In the genomic region with DNA sequence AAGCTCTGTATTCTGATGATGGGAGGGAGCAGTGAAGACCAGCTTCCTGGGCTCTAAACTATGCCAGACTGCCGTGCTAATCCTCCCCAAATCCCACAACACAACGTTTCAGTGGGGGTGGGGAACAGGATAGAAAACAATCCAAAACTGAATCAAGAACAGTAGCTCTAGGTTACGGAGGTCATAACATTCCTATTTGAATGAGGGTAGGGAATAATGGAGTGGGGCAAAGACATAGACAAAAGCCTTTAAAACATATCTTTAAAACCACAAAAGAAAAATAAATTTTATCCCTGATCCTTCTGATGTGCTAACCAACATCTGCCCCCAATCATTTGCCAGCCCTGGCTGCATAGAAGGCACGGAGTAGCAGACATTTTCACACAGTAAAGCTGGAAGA, we compare ENCODE assay signal across 25 cellular contexts. TPM values are rescaled to one million over a fixed set of nuclear protein-coding genes. Genes with fewer than 3 reads are reported as not detected.
DNase-seq lines count a peak whose midpoint lies in the region; ATAC-seq and TF ChIP-seq lines count a peak whose summit lies in the region.
"Had no signal": no experiment of that assay in that cellular context is flagged by ENCODE, and none has a peak within 500 bp of the region (broad histone marks: within the 10 kb centered on the region; RNA-seq: fewer than 3 reads in every experiment).

No MANE protein-coding gene starts in this region.

- H3K4me1 ChIP-seq in HUES64 (ENCODE audit: insufficient read depth, low read length) (peaks cover 13% of the 10 kb centered on the region), mesendoderm (ENCODE audit: control insufficient read depth, low read depth, low read length) (no peaks in the 10 kb centered on the region)
- H3K4me1 ChIP-seq: ascending aorta, BE2C, suprapubic skin had no signal

- H2AK5ac ChIP-seq in mesendoderm (ENCODE audit: low read length), result no peak overlapping the region

- no peak overlapping the region for H2BK15ac ChIP-seq in mesendoderm (replicated peaks; ENCODE audit: low read depth)

- H2BK120ac ChIP-seq in mesendoderm (ENCODE audit: low read depth, low read length), result no peak overlapping the region

- H4K8ac ChIP-seq in mesendoderm (ENCODE audit: low read depth, low read length), result no peak overlapping the region

- H3K4ac ChIP-seq in mesendoderm (ENCODE audit: low read depth, low read length), result no peak overlapping the region

- WGBS in HUES64, result 73% methylated on average over 2 of the region's 4 CpGs
- no CpG with 5 or more reads among the region's 4 CpGs for WGBS in mesendoderm (ENCODE audit: extremely low coverage, insufficient coverage, low lambda C conversion rate)

- no peak overlapping the region for H3K4me3 ChIP-seq in AG10803 (ENCODE audit: low read length)
- H3K4me3 ChIP-seq in HUES64 (ENCODE audit: low read length), result no peak overlapping the region; the same call in 1 of the 2 replicates
- no peak overlapping the region for H3K4me3 ChIP-seq in mesendoderm (ENCODE audit: low read length)
- H3K4me3 ChIP-seq: ascending aorta, GM12878, suprapubic skin had no signal

- H3K27me3 ChIP-seq in HUES64 (ENCODE audit: insufficient read depth, low read length) (no peaks in the 10 kb centered on the region), mesendoderm (ENCODE audit: insufficient read depth, low read length, poor library complexity) (no peaks in the 10 kb centered on the region)
- H3K27me3 ChIP-seq: ascending aorta, BE2C, suprapubic skin had no signal

- ATAC-seq in HG03095 (IDR thresholded peaks at IDR 0.05; ENCODE audit: unreplicated experiment) (no peak), HG03342 (IDR thresholded peaks at IDR 0.05; ENCODE audit: unreplicated experiment) (no peak)
- ATAC-seq: GM12878; left colon; stimulated activated naive B cell treated with anti-CD40 and anti-IgM and Interleukin-4, amounts not matched to agents 10 μg/mL and 1 μg/mL and 100 μg/mL, for 72 hours had no signal

- no peaks in the 10 kb centered on the region for H3K79me1 ChIP-seq in mesendoderm (ENCODE audit: low read length)

- no peak overlapping the region for H4K5ac ChIP-seq in mesendoderm (ENCODE audit: low read length)

- no peak overlapping the region for H3K4me2 ChIP-seq in mesendoderm (ENCODE audit: low read length)

- H3K9ac ChIP-seq in HUES64 (ENCODE audit: low read depth, low read length), result no peak overlapping the region
- H3K9ac ChIP-seq in mesendoderm (ENCODE audit: low read length), result no peak overlapping the region

- DNase-seq in AG10803 (ENCODE audit: low read depth), result peak; percentile 79
- DNase-seq in astrocyte of the hippocampus (ENCODE audit: low read depth, low spot score), result peak; percentile 17
- DNase-seq in mesendoderm, result peak; percentile 57
- no peak for DNase-seq in KG1 (lab: John Stamatoyannopoulos, UW)
- DNase-seq in NOMO-1 treated with dmso at 0.1 percent for 144 hours (lab: John Stamatoyannopoulos, UW; ENCODE audit: unreplicated experiment), result no peak
- DNase-seq: activated CD4-positive, alpha-beta memory T cell treated with anti-CD3 and anti-CD28 coated beads, Interleukin-2, amount 10 ng/mL, durations not matched to agents 7 days and 5 days; BE2C; dermis blood vessel endothelial cell; DMS53; HCEC 1CT; head of caudate nucleus; left colon; NCI-H1436; NCI-H2171 treated with DMSO at 0.1 percent for 48 hours; NCI-H748 treated with DMSO at 0.1 percent for 48 hours; OCI-M1; Right ventricle myocardium superior; stimulated activated CD4-positive, alpha-beta T cell treated with anti-CD3 and anti-CD28 coated beads, Interleukin-4, amount 100 ng/mL, for 1 hour; stimulated activated naive B cell treated with anti-CD40 and anti-IgM and Interleukin-4, amounts not matched to agents 10 μg/mL and 1 μg/mL and 100 μg/mL, for 72 hours had no signal

- H3K56ac ChIP-seq in mesendoderm (ENCODE audit: low read length), result no peak overlapping the region

- H3K23ac ChIP-seq in mesendoderm (ENCODE audit: low read length), result no peak overlapping the region

- H3K18ac ChIP-seq in mesendoderm (ENCODE audit: low read length), result no peak overlapping the region

- H3K36me3 ChIP-seq in HUES64 (ENCODE audit: insufficient read depth, low read length) (0 out of 2 replicates have a peak, but pooled peaks cover 4% of the 10 kb centered on the region), mesendoderm (ENCODE audit: control insufficient read depth, insufficient read depth, low read length) (no peaks in the 10 kb centered on the region)
- H3K36me3 ChIP-seq: ascending aorta, BE2C, suprapubic skin had no signal

- H2BK5ac ChIP-seq in mesendoderm (ENCODE audit: low read length), result no peak overlapping the region

- H3K9me3 ChIP-seq in HUES64 (ENCODE audit: insufficient read depth, low read depth, low read length), result no peaks in the 10 kb centered on the region
- H3K9me3 ChIP-seq: ascending aorta, BE2C, suprapubic skin had no signal

- TF ChIP-seq CTCF in AG10803 (conservative IDR thresholded peaks at IDR 0.05; ENCODE audit: low read length), result no peak

- 0 out of 2 replicates have a peak overlapping the region, but pooled peaks have one; percentile 19 for H3K27ac ChIP-seq in HUES64 (ENCODE audit: low read depth, low read length)
- no peak overlapping the region for H3K27ac ChIP-seq in mesendoderm (ENCODE audit: low read depth, low read length)
- H3K27ac ChIP-seq: ascending aorta, suprapubic skin had no signal

- H3K79me2 ChIP-seq in mesendoderm (ENCODE audit: control insufficient read depth, insufficient read depth, low read length), result no peaks in the 10 kb centered on the region

RNA-seq across cellular contexts. Expression of gene USP49, which starts 7.8 kb away (rescaled TPM):
- polyA plus RNA-seq in HUES64 (2013, experiment 1 of 2), result 9.8 TPM
- polyA plus RNA-seq in HUES64 (2013, experiment 2 of 2), result 11.4 TPM
- polyA plus RNA-seq in mesendoderm (2013, experiment 1 of 2), result 4.9 TPM
- 5.2 TPM for polyA plus RNA-seq in mesendoderm (2013, experiment 2 of 2)

RNA-seq across cellular contexts. Expression of gene MED20, which starts 33.6 kb away (rescaled TPM):
- polyA plus RNA-seq in HUES64 (2013, experiment 1 of 2), result 27.2 TPM
- 25.9 TPM for polyA plus RNA-seq in HUES64 (2013, experiment 2 of 2)
- 25.6 TPM for polyA plus RNA-seq in mesendoderm (2013, experiment 1 of 2)
- 24.2 TPM for polyA plus RNA-seq in mesendoderm (2013, experiment 2 of 2)

RNA-seq across cellular contexts. Expression of gene BYSL, which starts 33.9 kb away (rescaled TPM):
- polyA plus RNA-seq in HUES64 (2013, experiment 1 of 2), result 46.0 TPM
- polyA plus RNA-seq in HUES64 (2013, experiment 2 of 2), result 39.8 TPM
- polyA plus RNA-seq in mesendoderm (2013, experiment 1 of 2), result 37.8 TPM
- polyA plus RNA-seq in mesendoderm (2013, experiment 2 of 2), result 36.4 TPM

RNA-seq across cellular contexts. Expression of gene CCND3, which starts 54.3 kb away (rescaled TPM):
- polyA plus RNA-seq in HUES64 (2013, experiment 1 of 2), result 20.0 TPM
- 17.8 TPM for polyA plus RNA-seq in HUES64 (2013, experiment 2 of 2)
- 15.1 TPM for polyA plus RNA-seq in mesendoderm (2013, experiment 1 of 2)
- polyA plus RNA-seq in mesendoderm (2013, experiment 2 of 2), result 15.5 TPM

Comparison
In these comparisons a context has a peak if more than half of its experiments do, and no peak if none do; other contexts are left out.
1. DNase-seq: peak in AG10803 (single experiment), astrocyte of the hippocampus (single experiment) and mesendoderm (single experiment); none in KG1 (single experiment) and NOMO-1 treated with dmso at 0.1 percent for 144 hours (single experiment).